Comparison of ENCODE assay signal across 1 cellular context in genomic region chr6:11972270-11972669, GRCh38.
TF ChIP-seq lines count a peak whose summit lies in the region.

No MANE protein-coding gene starts in this region.

TF ChIP-seq in WTC11, 78 proteins besides CTCF, POLR2A, EP300 and RAD21:
- TF ChIP-seq ARID4B (CRISPR knock-in tag; IDR thresholded peaks at IDR 0.05; ENCODE audit: borderline replicate concordance) (no peak), GRHL2 (CRISPR knock-in tag; IDR thresholded peaks at IDR 0.05; ENCODE audit: insufficient replicate concordance, severe bottlenecking) (no peak), ZSCAN18 (CRISPR knock-in tag; IDR thresholded peaks at IDR 0.05) (no peak), ZNF138 (CRISPR knock-in tag; conservative IDR thresholded peaks at IDR 0.05) (no peak)
